10 cellular contexts compared by ENCODE assay signal in the genomic region with DNA sequence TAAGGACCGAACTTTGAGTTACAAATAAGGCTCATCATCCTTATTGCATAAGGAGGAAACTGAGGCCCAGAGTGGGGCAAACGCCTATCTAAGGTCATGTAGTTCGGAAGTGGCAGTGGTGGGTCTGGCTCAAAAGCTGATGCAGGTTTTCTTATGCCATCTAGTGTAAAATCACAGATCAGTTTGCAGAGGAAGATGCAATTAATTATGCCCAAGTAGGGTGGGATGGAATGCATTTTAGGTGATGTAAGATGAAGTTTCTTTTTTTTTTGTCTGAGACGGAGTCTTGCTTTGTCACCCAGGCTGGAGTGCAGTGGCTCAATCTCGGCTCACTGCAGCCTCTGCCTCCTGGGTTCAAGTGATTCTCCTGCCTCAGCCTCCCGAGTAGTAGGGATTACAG. TPM values are rescaled to one million over a fixed set of nuclear protein-coding genes. Genes with fewer than 3 reads are reported as not detected.
DNase-seq lines count a peak whose midpoint lies in the region; ATAC-seq and TF ChIP-seq lines count a peak whose summit lies in the region.
"Not testable (repeated sequence)": the region's sequence is repeated elsewhere in the genome, so short reads cannot be mapped to it uniquely, and the experiment has no call there.
"Had no signal": no experiment of that assay in that cellular context is flagged by ENCODE, and none has a peak within 500 bp of the region (broad histone marks: within the 10 kb centered on the region; RNA-seq: fewer than 3 reads in every experiment).

No MANE protein-coding gene starts in this region.

- peaks cover 19 to 21% of the 10 kb centered on the region in 2 experiments for H3K4me1 Mint-ChIP-seq in H9
- H3K4me1 Mint-ChIP-seq in activated naive CD4-positive, alpha-beta T cell treated with anti-CD3 and anti-CD28 coated beads for 36 hours (ENCODE audit: low read depth), result peaks cover 47% of the 10 kb centered on the region
- peaks cover 23 to 53% (median 45%) of the 10 kb centered on the region in 4 donors for H3K4me1 Mint-ChIP-seq in naive thymus-derived CD8-positive, alpha-beta T cell
- peaks cover 24% of the 10 kb centered on the region for H3K4me1 Mint-ChIP-seq in stimulated activated memory B cell treated with anti-CD40 and anti-IgM and Interleukin-4, amounts not matched to agents 10 μg/mL and 1 μg/mL and 100 μg/mL, for 72 hours

- H3K9ac ChIP-seq in H9 (ENCODE audit: extremely low read depth, insufficient read length, low read length), result not testable (repeated sequence)

- ATAC-seq in naive thymus-derived CD8-positive, alpha-beta T cell; stimulated activated memory B cell treated with anti-CD40 and anti-IgM and Interleukin-4, amounts not matched to agents 10 μg/mL and 1 μg/mL and 100 μg/mL, for 72 hours: not testable (repeated sequence)

- H3K9me2 ChIP-seq in hepatocyte (replicated peaks; ENCODE audit: insufficient read depth), result not testable (repeated sequence)

- CTCF ChIA-PET in activated naive CD4-positive, alpha-beta T cell treated with anti-CD3 and anti-CD28 coated beads for 36 hours (lab: Charles Lee), result interaction anchor here (0.9 to 4.6 kb wide), 8 partner anchors 37 to 95 kb away, joined by 3 to 72 read pairs (median 4); a partner anchor contains a TSS

- H3K9me3 Mint-ChIP-seq in H9; activated naive CD4-positive, alpha-beta T cell treated with anti-CD3 and anti-CD28 coated beads for 36 hours; naive thymus-derived CD8-positive, alpha-beta T cell; stimulated activated memory B cell treated with anti-CD40 and anti-IgM and Interleukin-4, amounts not matched to agents 10 μg/mL and 1 μg/mL and 100 μg/mL, for 72 hours: not testable (repeated sequence)

- H3K14ac ChIP-seq in H9 (ENCODE audit: insufficient read depth, low read length), result not testable (repeated sequence)

- H3K27me3 Mint-ChIP-seq in H9 (ENCODE audit: low read depth), result peaks cover 35% of the 10 kb centered on the region
- not testable (repeated sequence) for H3K27me3 Mint-ChIP-seq in activated naive CD4-positive, alpha-beta T cell treated with anti-CD3 and anti-CD28 coated beads for 36 hours (ENCODE audit: low read depth); naive thymus-derived CD8-positive, alpha-beta T cell; stimulated activated memory B cell treated with anti-CD40 and anti-IgM and Interleukin-4, amounts not matched to agents 10 μg/mL and 1 μg/mL and 100 μg/mL, for 72 hours

- H2BK120ac ChIP-seq in H9 (ENCODE audit: low read depth, low read length, poor library complexity, severe bottlenecking), result not testable (repeated sequence)

- H3K27ac Mint-ChIP-seq in H9, result not testable (repeated sequence)
- peak overlapping the region; percentile 94 for H3K27ac Mint-ChIP-seq in activated naive CD4-positive, alpha-beta T cell treated with anti-CD3 and anti-CD28 coated beads for 36 hours
- H3K27ac Mint-ChIP-seq in naive thymus-derived CD8-positive, alpha-beta T cell, result peak overlapping the region; percentile 94 to 100 (median 99)
- H3K27ac Mint-ChIP-seq in stimulated activated memory B cell treated with anti-CD40 and anti-IgM and Interleukin-4, amounts not matched to agents 10 μg/mL and 1 μg/mL and 100 μg/mL, for 72 hours, result peak overlapping the region; percentile 97

- not testable (repeated sequence) for H4K91ac ChIP-seq in H9 (ENCODE audit: insufficient read length, low read depth, low read length)

- not testable (repeated sequence) for H2BK12ac ChIP-seq in H9 (ENCODE audit: insufficient read length, low read depth, low read length)

- not testable (repeated sequence) for H3K4ac ChIP-seq in H9 (ENCODE audit: low read depth, low read length)

- DNase-seq in AG10803 (ENCODE audit: low read depth) (peak; percentile 65), RPMI7951 (ENCODE audit: low read depth) (peak; percentile 9)
- not testable (repeated sequence) for DNase-seq in H9; activated naive CD4-positive, alpha-beta T cell treated with anti-CD3 and anti-CD28 coated beads for 36 hours; hepatocyte (ENCODE audit: low spot score); naive thymus-derived CD8-positive, alpha-beta T cell

- not testable (repeated sequence) for H2AFZ ChIP-seq in H9 (ENCODE audit: low read length); hepatocyte

- not testable (repeated sequence) for H3K56ac ChIP-seq in H9 (ENCODE audit: insufficient read length, low read depth, low read length)

- not testable (repeated sequence) for H3K18ac ChIP-seq in H9 (ENCODE audit: insufficient read length, low read depth, low read length)

- not testable (repeated sequence) for H2AK5ac ChIP-seq in H9 (ENCODE audit: insufficient read length, low read length)

- H4K8ac ChIP-seq in H9 (replicated peaks; ENCODE audit: insufficient read length, low read depth, low read length), result not testable (repeated sequence)

- no CpG with 5 or more reads among the region's 6 CpGs for WGBS in H9 (ENCODE audit: extremely low coverage, insufficient read length, low lambda C conversion rate)
- 84% methylated on average over 6 of the region's 6 CpGs for WGBS in ectodermal cell, 2 experiments
- WGBS in hepatocyte (ENCODE audit: low lambda C conversion rate, missing lambda C conversion rate), result 69% methylated on average over 6 of the region's 6 CpGs

- H3K36me3 Mint-ChIP-seq in H9 (ENCODE audit: insufficient read depth in 1 of 3, low read depth in 3 of 3), result peaks cover 2 to 18% (median 10%) of the 10 kb centered on the region in 3 experiments; a peak in 5 of 7 replicates
- peaks cover 12% of the 10 kb centered on the region for H3K36me3 Mint-ChIP-seq in activated naive CD4-positive, alpha-beta T cell treated with anti-CD3 and anti-CD28 coated beads for 36 hours (ENCODE audit: low read depth)
- H3K36me3 Mint-ChIP-seq in naive thymus-derived CD8-positive, alpha-beta T cell, result peaks cover 0 to 23% (median 2%) of the 10 kb centered on the region in 3 donors
- not testable (repeated sequence) for H3K36me3 Mint-ChIP-seq in stimulated activated memory B cell treated with anti-CD40 and anti-IgM and Interleukin-4, amounts not matched to agents 10 μg/mL and 1 μg/mL and 100 μg/mL, for 72 hours

- peak overlapping the region; percentile 92 to 96 for H3K4me3 Mint-ChIP-seq in H9
- peak overlapping the region; percentile 98 for H3K4me3 Mint-ChIP-seq in activated naive CD4-positive, alpha-beta T cell treated with anti-CD3 and anti-CD28 coated beads for 36 hours
- peak overlapping the region; percentile 96 to 100 (median 98) for H3K4me3 Mint-ChIP-seq in naive thymus-derived CD8-positive, alpha-beta T cell
- peak overlapping the region; percentile 100 for H3K4me3 Mint-ChIP-seq in stimulated activated memory B cell treated with anti-CD40 and anti-IgM and Interleukin-4, amounts not matched to agents 10 μg/mL and 1 μg/mL and 100 μg/mL, for 72 hours

- H3K27ac ChIP-seq in H9 (ENCODE audit: insufficient read length, low read depth, low read length); ectodermal cell (ENCODE audit: insufficient read depth, low read depth, low read length, poor library complexity, severe bottlenecking): not testable (repeated sequence)
- peak overlapping the region; percentile 95 for H3K27ac ChIP-seq in hepatocyte

- peak overlapping the region; percentile 97 for H3K4me3 ChIP-seq in AG10803 (ENCODE audit: low read length)
- peak overlapping the region; percentile 94 for H3K4me3 ChIP-seq in ectodermal cell (ENCODE audit: insufficient read depth, low read depth, low read length)
- H3K4me3 ChIP-seq in hepatocyte, result peak overlapping the region; percentile 75

- intact Hi-C loops in activated naive CD4-positive, alpha-beta T cell treated with anti-CD3 and anti-CD28 coated beads for 36 hours (cut with micrococcal nuclease), result loop anchor here (2.0 kb wide), 4 partner anchors 177 to 489 kb away; a partner anchor contains a TSS

- not testable (repeated sequence) for H3K9me3 ChIP-seq in H9 (ENCODE audit: control insufficient read depth, low read depth, low read length); ectodermal cell (ENCODE audit: control insufficient read depth, low read length); hepatocyte (ENCODE audit: low read depth)

- POLR2A ChIA-PET in naive thymus-derived CD8-positive, alpha-beta T cell (lab: Charles Lee), result interaction anchor here (1.3 to 3.1 kb wide), 6 partner anchors 8 to 336 kb away, joined by 4 to 49 read pairs (median 20); a partner anchor contains a TSS

- not testable (repeated sequence) for H3K23me2 ChIP-seq in H9 (ENCODE audit: insufficient read length, low read depth, low read length, poor library complexity, severe bottlenecking)

- H3K4me2 ChIP-seq in H9 (ENCODE audit: insufficient read depth, insufficient read length, low read length) (peak overlapping the region; percentile 80), hepatocyte (peak overlapping the region; percentile 81)

- 0 out of 2 replicates have a peak, but pooled peaks have one; percentile 16 for TF ChIP-seq CTCF in AG10803 (conservative IDR thresholded peaks at IDR 0.05; ENCODE audit: low read length)
- TF ChIP-seq CTCF in H9 (conservative IDR thresholded peaks at IDR 0.05); hepatocyte (IDR thresholded peaks at IDR 0.05; ENCODE audit: poor library complexity): not testable (repeated sequence)

- H2BK20ac ChIP-seq in H9 (ENCODE audit: low read depth, low read length, poor library complexity, severe bottlenecking), result not testable (repeated sequence)

- not testable (repeated sequence) for H3K4me1 ChIP-seq in H9 (ENCODE audit: insufficient read depth, low read length); ectodermal cell (ENCODE audit: control insufficient read depth, insufficient read depth, low read length)
- H3K4me1 ChIP-seq in hepatocyte (ENCODE audit: insufficient read depth), result peaks cover 29% of the 10 kb centered on the region

- H3K23ac ChIP-seq in H9 (ENCODE audit: insufficient read length, low read depth, low read length), result not testable (repeated sequence)

- not testable (repeated sequence) for H3K79me2 ChIP-seq in H9 (ENCODE audit: insufficient read depth, low read length)
- H3K79me2 ChIP-seq in hepatocyte, result peaks cover 46% of the 10 kb centered on the region

- not testable (repeated sequence) for H3K27me3 ChIP-seq in H9 (ENCODE audit: insufficient read depth, low read length); ectodermal cell (ENCODE audit: control insufficient read depth, insufficient read depth, low read length, poor library complexity, severe bottlenecking); hepatocyte

- not testable (repeated sequence) for H3K36me3 ChIP-seq in ectodermal cell (ENCODE audit: control insufficient read depth, insufficient read depth, low read length); hepatocyte (replicated peaks; ENCODE audit: insufficient read depth, low read depth)

- not testable (repeated sequence) for H4K20me1 ChIP-seq in H9 (ENCODE audit: control insufficient read depth, insufficient read depth, insufficient read length)
- H4K20me1 ChIP-seq in hepatocyte (ENCODE audit: insufficient read depth, poor library complexity, severe bottlenecking), result peaks cover 13% of the 10 kb centered on the region

- H3T11ph ChIP-seq in H9 (ENCODE audit: low read length), result not testable (repeated sequence)

- not testable (repeated sequence) for H4K5ac ChIP-seq in H9 (ENCODE audit: insufficient read length, low read depth, low read length)

- H3K79me1 ChIP-seq in H9 (ENCODE audit: insufficient read depth, low read depth, low read length, poor library complexity, severe bottlenecking), result not testable (repeated sequence)

- not testable (repeated sequence) for H2BK15ac ChIP-seq in H9 (ENCODE audit: low read depth, low read length)

- H2BK5ac ChIP-seq in H9 (ENCODE audit: insufficient read length, low read length), result not testable (repeated sequence)

RNA-seq across cellular contexts. Expression of a gene that starts 1.1 kb away (rescaled TPM):
- 39.9 and 41.2 TPM in 2 replicates for total RNA-seq in H9 (2021)
- 40.4 and 54.3 TPM in 2 replicates for total RNA-seq in RPMI7951 (2014; rRNA removed; shearing (Covaris generic))
- 10 to 100 TPM; 56.6 to 60.6 TPM for total RNA-seq in activated naive CD4-positive, alpha-beta T cell treated with anti-CD3 and anti-CD28 coated beads for 36 hours
- polyA plus RNA-seq in ectodermal cell (2013, experiment 1 of 4), result 57.3 TPM
- 63.8 TPM for polyA plus RNA-seq in ectodermal cell (2013, experiment 2 of 4)
- 59.8 TPM for polyA plus RNA-seq in ectodermal cell (2013, experiment 3 of 4)
- polyA plus RNA-seq in ectodermal cell (2013, experiment 4 of 4), result 65.5 TPM
- 61.4 and 106 TPM in 2 replicates for total RNA-seq in hepatocyte
- 105 and 114 TPM in 2 replicates for polyA plus RNA-seq in hepatocyte
- 10 to 100 TPM; 35.1 to 41.4 TPM for total RNA-seq in naive thymus-derived CD8-positive, alpha-beta T cell
- 10 to 100 TPM; 88.4 to 90.5 (median 89.4) TPM for polyA plus RNA-seq in naive thymus-derived CD8-positive, alpha-beta T cell

RNA-seq across cellular contexts. Expression of a gene that starts 28.7 kb away (rescaled TPM):
- total RNA-seq in H9 (2021) (0.81 and 0.97 TPM in 2 replicates), hepatocyte (1.6 and 3.7 TPM in 2 replicates)
- 1.5 and 2.0 TPM in 2 replicates for total RNA-seq in RPMI7951 (2014; rRNA removed; shearing (Covaris generic))
- under 1 TPM; 0.20 to 0.62 TPM for total RNA-seq in activated naive CD4-positive, alpha-beta T cell treated with anti-CD3 and anti-CD28 coated beads for 36 hours
- polyA plus RNA-seq in ectodermal cell (2013, experiment 1 of 4), result 5.2 TPM
- polyA plus RNA-seq in ectodermal cell (2013, experiment 2 of 4), result 5.3 TPM
- 3.3 TPM for polyA plus RNA-seq in ectodermal cell (2013, experiment 3 of 4)
- 2.6 TPM for polyA plus RNA-seq in ectodermal cell (2013, experiment 4 of 4)
- 3.0 and 8.5 TPM in 2 replicates for polyA plus RNA-seq in hepatocyte
- total RNA-seq in naive thymus-derived CD8-positive, alpha-beta T cell, result under 1 TPM; 0.49 to 0.82 TPM
- polyA plus RNA-seq in naive thymus-derived CD8-positive, alpha-beta T cell, result under 1 TPM in 2 of 3 donors, not detected in 1; 0.03 to 0.06 TPM

RNA-seq across cellular contexts. Expression of a gene that starts 31.0 kb away (rescaled TPM):
- 0.22 TPM in 1 of 2 replicates, not detected in the other for total RNA-seq in H9 (2021)
- total RNA-seq in RPMI7951 (2014; rRNA removed; shearing (Covaris generic)), result not detected in 2 replicates
- total RNA-seq in activated naive CD4-positive, alpha-beta T cell treated with anti-CD3 and anti-CD28 coated beads for 36 hours, result not detected
- not detected for polyA plus RNA-seq in ectodermal cell (2013, experiment 1 of 4)
- polyA plus RNA-seq in ectodermal cell (2013, experiment 2 of 4), result not detected
- 0.32 TPM for polyA plus RNA-seq in ectodermal cell (2013, experiment 3 of 4)
- not detected for polyA plus RNA-seq in ectodermal cell (2013, experiment 4 of 4)
- total RNA-seq in hepatocyte, result 35.8 and 39.2 TPM in 2 replicates
- 9.2 and 20.9 TPM in 2 replicates for polyA plus RNA-seq in hepatocyte
- not detected for total RNA-seq in naive thymus-derived CD8-positive, alpha-beta T cell
- polyA plus RNA-seq in naive thymus-derived CD8-positive, alpha-beta T cell, result not detected
- total RNA-seq: dermis blood vessel endothelial cell, H4 had no signal

Comparison
In these comparisons a context has a peak if more than half of its experiments do, and no peak if none do; other contexts are left out.
1. RNA of a gene that starts 31.0 kb away (total RNA-seq): 35.8 to 39.2 TPM in hepatocyte; 0.22 TPM in H9, not detected in RPMI7951, not detected in activated naive CD4-positive, alpha-beta T cell treated with anti-CD3 and anti-CD28 coated beads for 36 hours and not detected in naive thymus-derived CD8-positive, alpha-beta T cell; every median in the first group is over 10 times any median in the second.
2. Peak in every context shown above with its lines, with median percentiles within 50 percentile points of each other: H3K4me3 ChIP-seq and H3K4me3 Mint-ChIP-seq.